In the genomic region with DNA sequence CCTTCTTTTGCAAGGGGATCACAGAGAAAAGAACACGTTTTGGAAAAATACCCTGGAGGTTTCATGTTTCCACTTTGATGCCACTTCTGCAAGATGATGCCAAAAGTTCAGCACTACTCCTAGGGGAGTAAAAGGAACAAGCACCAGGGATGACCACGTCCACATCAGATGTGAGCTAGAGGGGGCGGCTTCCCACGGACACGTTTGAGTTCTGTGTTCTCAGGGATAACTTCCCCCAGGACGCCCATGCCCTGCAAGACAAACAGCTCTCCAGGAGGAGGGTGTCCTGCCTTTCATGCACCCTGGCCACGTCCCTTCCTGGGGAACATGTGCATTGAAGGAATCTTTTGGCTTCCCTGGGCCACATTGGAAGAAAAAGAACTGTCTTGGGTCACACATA, we compare ENCODE assay signal across 8 cellular contexts.
"Had no signal": no experiment of that assay in that cellular context is flagged by ENCODE, and none has a peak within 500 bp of the region (broad histone marks: within the 10 kb centered on the region; RNA-seq: fewer than 3 reads in every experiment).

No MANE protein-coding gene starts in this region.

- H3K4me3 ChIP-seq: GM23248, HAP-1, K562 had no signal

- H2AFZ ChIP-seq: GM23248 had no signal

- H3K9ac ChIP-seq: GM23248 had no signal

- DNase-seq: GM23248, GOT3, H7, KG1 had no signal

- ATAC-seq: HCT116, HepG2, K562 had no signal

- H3K9me3 ChIP-seq: HAP-1 had no signal

- H3K4me1 ChIP-seq: HAP-1 had no signal

- H3K36me3 ChIP-seq: HAP-1 had no signal

- H3K27ac ChIP-seq: GM23248 had no signal
